In the genomic region with DNA sequence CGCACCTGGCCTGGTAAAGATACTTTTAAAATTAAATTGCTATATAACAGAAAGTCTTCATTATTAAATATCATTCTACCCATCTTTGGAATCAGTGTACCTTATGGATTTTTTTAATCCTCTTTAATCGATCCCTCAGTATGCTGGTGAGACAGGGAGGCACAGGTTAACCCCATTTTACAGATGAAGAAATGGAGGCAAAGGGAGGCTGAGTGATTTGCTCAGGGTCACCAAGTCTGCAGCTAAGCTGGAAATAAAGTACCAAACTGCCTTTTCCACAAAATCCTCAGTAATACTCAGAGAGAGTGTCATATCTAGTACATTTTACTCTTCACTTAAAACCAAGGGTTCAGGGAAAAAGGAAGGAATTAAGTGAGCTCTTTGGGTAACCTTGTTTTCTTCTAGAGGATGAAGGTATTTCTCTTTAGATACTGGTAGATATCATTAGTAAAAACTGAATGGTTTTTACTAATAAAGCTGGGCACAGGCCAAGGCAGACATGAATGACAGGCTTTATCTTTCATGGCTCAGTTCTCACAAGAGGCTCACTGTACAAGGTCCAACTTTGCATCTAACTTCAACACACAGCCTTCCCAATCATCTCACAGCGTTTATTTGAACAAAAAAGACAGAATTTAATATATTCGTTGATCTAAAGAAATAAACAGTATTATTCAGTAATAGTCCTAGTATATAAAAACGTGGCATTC, we compare ENCODE assay signal across 25 cellular contexts. TPM values are rescaled to one million over a fixed set of nuclear protein-coding genes. Genes with fewer than 3 reads are reported as not detected.
DNase-seq lines count a peak whose midpoint lies in the region; ATAC-seq and TF ChIP-seq lines count a peak whose summit lies in the region.
"Had no signal": no experiment of that assay in that cellular context is flagged by ENCODE, and none has a peak within 500 bp of the region (broad histone marks: within the 10 kb centered on the region; RNA-seq: fewer than 3 reads in every experiment).

No MANE protein-coding gene starts in this region.

- H3K27me3 ChIP-seq in breast epithelium (no peaks in the 10 kb centered on the region), esophagus muscularis mucosa (no peaks in the 10 kb centered on the region)
- H3K27me3 ChIP-seq: gastroesophageal sphincter, MG63, vagina had no signal

- TF ChIP-seq CTCF in MCF 10A (IDR thresholded peaks at IDR 0.05; ENCODE audit: unreplicated experiment) (no peak), breast epithelium (IDR thresholded peaks at IDR 0.05) (no peak), endothelial cell (IDR thresholded peaks at IDR 0.05; ENCODE audit: unreplicated experiment) (no peak), esophagus muscularis mucosa (IDR thresholded peaks at IDR 0.05) (no peak)

- TF ChIP-seq EP300 in esophagus muscularis mucosa (IDR thresholded peaks at IDR 0.05), result no peak

- peak overlapping the region; percentile 66 for H3K27ac Mint-ChIP-seq in MCF 10A (ENCODE audit: low read depth, unreplicated experiment)
- peak overlapping the region; percentile 88 for H3K27ac Mint-ChIP-seq in endothelial cell (ENCODE audit: unreplicated experiment)
- no peak overlapping the region for H3K27ac Mint-ChIP-seq in stimulated activated naive CD8-positive, alpha-beta T cell treated with anti-CD3 and anti-CD28 coated beads, Interleukin-15, amount 100 ng/mL, for 72 hours
- H3K27ac Mint-ChIP-seq: activated CD4-positive, alpha-beta T cell treated with anti-CD3 and anti-CD28 coated beads for 36 hours; activated naive CD8-positive, alpha-beta T cell; B cell; T-cell had no signal

- H3K27me3 Mint-ChIP-seq in MCF 10A (ENCODE audit: insufficient read depth, unreplicated experiment) (no peaks in the 10 kb centered on the region), endothelial cell (ENCODE audit: unreplicated experiment) (peaks cover 6% of the 10 kb centered on the region)
- H3K27me3 Mint-ChIP-seq in stimulated activated naive CD8-positive, alpha-beta T cell treated with anti-CD3 and anti-CD28 coated beads, Interleukin-15, amount 100 ng/mL, for 72 hours, result no peaks in the 10 kb centered on the region
- H3K27me3 Mint-ChIP-seq: activated CD4-positive, alpha-beta T cell treated with anti-CD3 and anti-CD28 coated beads for 36 hours; activated naive CD8-positive, alpha-beta T cell; B cell; IgD-negative memory B cell; progenitor cell of endocrine pancreas; T-cell had no signal

- ATAC-seq in stimulated activated naive CD8-positive, alpha-beta T cell treated with anti-CD3 and anti-CD28 coated beads, Interleukin-15, amount 100 ng/mL, for 72 hours, result no peak
- no peak for ATAC-seq in HG02678 (IDR thresholded peaks at IDR 0.05; ENCODE audit: unreplicated experiment)
- ATAC-seq: activated CD4-positive, alpha-beta T cell treated with anti-CD3 and anti-CD28 coated beads for 36 hours; T-cell had no signal

- H3K9me3 Mint-ChIP-seq in MCF 10A (ENCODE audit: unreplicated experiment), result no peaks in the 10 kb centered on the region
- no peaks in the 10 kb centered on the region for H3K9me3 Mint-ChIP-seq in endothelial cell (ENCODE audit: unreplicated experiment)
- H3K9me3 Mint-ChIP-seq in stimulated activated naive CD8-positive, alpha-beta T cell treated with anti-CD3 and anti-CD28 coated beads, Interleukin-15, amount 100 ng/mL, for 72 hours, result no peaks in the 10 kb centered on the region
- H3K9me3 Mint-ChIP-seq: IgD-negative memory B cell, T-cell had no signal

- H3K36me3 ChIP-seq in breast epithelium (no peaks in the 10 kb centered on the region), esophagus muscularis mucosa (peaks cover 0 to 18% (median 0%) of the 10 kb centered on the region in 4 donors)
- H3K36me3 ChIP-seq: HAP-1, MG63, vagina had no signal

- H3K4me1 ChIP-seq in breast epithelium, result no peaks in the 10 kb centered on the region
- H3K4me1 ChIP-seq in esophagus muscularis mucosa, result peaks cover 0 to 13% (median 5%) of the 10 kb centered on the region in 4 donors
- H3K4me1 ChIP-seq: HAP-1, vagina had no signal

- H3K4me3 Mint-ChIP-seq in MCF 10A (ENCODE audit: unreplicated experiment) (peak overlapping the region; percentile 16), endothelial cell (ENCODE audit: unreplicated experiment) (no peak overlapping the region)
- H3K4me3 Mint-ChIP-seq in stimulated activated naive CD8-positive, alpha-beta T cell treated with anti-CD3 and anti-CD28 coated beads, Interleukin-15, amount 100 ng/mL, for 72 hours, result no peak overlapping the region
- H3K4me3 Mint-ChIP-seq: activated CD4-positive, alpha-beta T cell treated with anti-CD3 and anti-CD28 coated beads for 36 hours; activated naive CD8-positive, alpha-beta T cell; B cell; IgD-negative memory B cell; T-cell had no signal

- intact Hi-C loops in MCF 10A (cut with micrococcal nuclease) (no loop called here), breast epithelium (cut with DNase I; ENCODE audit: low total_unique reads) (no loop called here), esophagus muscularis mucosa (cut with DNase I) (no loop called here)

- POLR2A ChIA-PET in MCF 10A (lab: Yijun Ruan, JAX), result interaction anchor here (1.0 to 2.0 kb wide), 5 partner anchors 13 to 93 kb away, joined by 4 to 11 read pairs (median 5); no protein-coding TSS in a partner anchor

- 89% methylated on average over 5 of the region's 5 CpGs for WGBS in esophagus muscularis mucosa

- no peak for DNase-seq in MCF 10A (ENCODE audit: unreplicated experiment)
- DNase-seq in breast epithelium (ENCODE audit: low spot score in 2 of 2), result no peak
- DNase-seq in endothelial cell (ENCODE audit: low spot score), result no peak
- peak; percentile 37 for DNase-seq in midbrain (lab: John Stamatoyannopoulos, UW)
- peak; percentile 78 for DNase-seq in superior temporal gyrus (ENCODE audit: extremely low spot score)
- DNase-seq in esophagus muscularis mucosa (ENCODE audit: extremely low spot score), result no peak
- DNase-seq in stimulated activated naive CD8-positive, alpha-beta T cell treated with anti-CD3 and anti-CD28 coated beads, Interleukin-15, amount 100 ng/mL, for 72 hours, result no peak
- DNase-seq: 8988T; activated CD4-positive, alpha-beta T cell treated with anti-CD3 and anti-CD28 coated beads for 36 hours; kidney; MG63; NCI-H146; NCI-H2171 treated with DMSO at 0.1 percent for 48 hours; NCI-H526 treated with DMSO at 0.1 percent for 48 hours; Right ventricle myocardium superior; stimulated activated CD4-positive, alpha-beta T cell treated with anti-CD3 and anti-CD28 coated beads, Interleukin-4, amount 100 ng/mL, for 4 hours; T-cell had no signal

- no peaks in the 10 kb centered on the region for H3K9me3 ChIP-seq in breast epithelium
- H3K9me3 ChIP-seq in esophagus muscularis mucosa, result no peaks in the 10 kb centered on the region
- H3K9me3 ChIP-seq: gastroesophageal sphincter, HAP-1, MG63, vagina had no signal

- TSS peak; percentile 90 for BruUV-seq in MCF 10A (replicated peaks; lab: Mats Ljungman, UMichigan)

- CTCF ChIA-PET in MCF 10A (lab: Yijun Ruan, JAX), result interaction anchor here (0.7 to 1.3 kb wide), 2 partner anchors 26 to 34 kb away, joined by 4 read pairs; no protein-coding TSS in a partner anchor

- TF ChIP-seq POLR2A in breast epithelium (IDR thresholded peaks at IDR 0.05) (no peak), esophagus muscularis mucosa (IDR thresholded peaks at IDR 0.05; ENCODE audit: low read depth) (no peak)

- H3K4me3 ChIP-seq in breast epithelium, result no peak overlapping the region
- H3K4me3 ChIP-seq in esophagus muscularis mucosa, result no peak overlapping the region
- H3K4me3 ChIP-seq: gastroesophageal sphincter, HAP-1, MG63, vagina had no signal

- H3K4me1 Mint-ChIP-seq in MCF 10A (ENCODE audit: insufficient read depth, unreplicated experiment) (peaks cover 19% of the 10 kb centered on the region), endothelial cell (ENCODE audit: unreplicated experiment) (peaks cover 25% of the 10 kb centered on the region)
- no peaks in the 10 kb centered on the region for H3K4me1 Mint-ChIP-seq in stimulated activated naive CD8-positive, alpha-beta T cell treated with anti-CD3 and anti-CD28 coated beads, Interleukin-15, amount 100 ng/mL, for 72 hours
- H3K4me1 Mint-ChIP-seq: activated CD4-positive, alpha-beta T cell treated with anti-CD3 and anti-CD28 coated beads for 36 hours; T-cell had no signal

- H3K36me3 Mint-ChIP-seq in MCF 10A (ENCODE audit: insufficient read depth, unreplicated experiment) (peaks cover 4% of the 10 kb centered on the region), endothelial cell (ENCODE audit: low read depth, unreplicated experiment) (peaks cover 5% of the 10 kb centered on the region)

- H3K27ac ChIP-seq in breast epithelium, result no peak overlapping the region
- H3K27ac ChIP-seq in esophagus muscularis mucosa (replicated peaks in 1 of 4), result no peak overlapping the region
- H3K27ac ChIP-seq: gastroesophageal sphincter, vagina had no signal

RNA-seq across cellular contexts. Expression of a gene that starts 35.3 kb away (rescaled TPM):
- 31.1 and 52.8 TPM in 2 replicates for total RNA-seq in MCF 10A (2022)
- 10 to 100 TPM; 14.0 to 29.1 (median 22.0) TPM for total RNA-seq in breast epithelium
- 93.5 TPM for total RNA-seq in endothelial cell (ENCODE audit: unreplicated experiment)
- total RNA-seq in esophagus muscularis mucosa, result 100 to 1,000 TPM in 2 of 4 donors, 10 to 100 TPM in 2; 54.4 to 148 (median 113) TPM

Comparison
In these comparisons a context has a peak if more than half of its experiments do, and no peak if none do; other contexts are left out.
1. DNase-seq: peak in midbrain (single experiment) and superior temporal gyrus (single experiment); none in MCF 10A (single experiment), breast epithelium (0 of 2), endothelial cell (single experiment), esophagus muscularis mucosa (single experiment) and stimulated activated naive CD8-positive, alpha-beta T cell treated with anti-CD3 and anti-CD28 coated beads, Interleukin-15, amount 100 ng/mL, for 72 hours (0 of 2).
2. H3K27ac Mint-ChIP-seq: peak in MCF 10A (single experiment) and endothelial cell (single experiment); none in stimulated activated naive CD8-positive, alpha-beta T cell treated with anti-CD3 and anti-CD28 coated beads, Interleukin-15, amount 100 ng/mL, for 72 hours (0 of 2).